In genomic region chr2:73783402-73783801, GRCh38 we compare ENCODE assay signal across 10 cellular contexts. TPM values are rescaled to one million over a fixed set of nuclear protein-coding genes. Genes with fewer than 3 reads are reported as not detected.
DNase-seq lines count a peak whose midpoint lies in the region; TF ChIP-seq lines count a peak whose summit lies in the region.
"Not testable (repeated sequence)": the region's sequence is repeated elsewhere in the genome, so short reads cannot be mapped to it uniquely, and the experiment has no call there.
"Had no signal": no experiment of that assay in that cellular context is flagged by ENCODE, and none has a peak within 500 bp of the region (broad histone marks: within the 10 kb centered on the region; RNA-seq: fewer than 3 reads in every experiment).

No MANE protein-coding gene starts in this region.

- H3K27ac Mint-ChIP-seq in endodermal cell = not testable (repeated sequence)

- in situ Hi-C loops in Caki2 (cut with HindIII; ENCODE audit: low pct_unique_long_range_greater_than_20kb, low sequenced_read_pairs); G401 (cut with HindIII; ENCODE audit: low sequenced_read_pairs): not testable (repeated sequence)

- not testable (repeated sequence) for H3K4ac ChIP-seq in trophoblast cell (ENCODE audit: low read depth, low read length)

- not testable (repeated sequence) for TF ChIP-seq POLR2A in adrenal gland (IDR thresholded peaks at IDR 0.05)

- H3K27ac ChIP-seq in Karpas-422 (ENCODE audit: low read length); adrenal gland; endodermal cell (ENCODE audit: low read depth, low read length); trophoblast cell (ENCODE audit: low read depth, low read length): not testable (repeated sequence)

- H2BK5ac ChIP-seq in trophoblast cell (ENCODE audit: low read depth, low read length, poor library complexity) = not testable (repeated sequence)

- DNase-seq in Caki2 (ENCODE audit: low read depth) (peak; percentile 70), G401 (ENCODE audit: low spot score) (peak; percentile 12), RPMI7951 (ENCODE audit: low read depth) (peak; percentile 62), adrenal gland (peak in 4 of 7 donors; percentile 18 to 44 (median 22)), endodermal cell (peak; percentile 43), kidney tubule cell (ENCODE audit: low spot score) (peak; percentile 58), trophoblast cell (peak; percentile 31 to 52)
- DNase-seq in Karpas-422 = not testable (repeated sequence)

- H3K9me3 ChIP-seq in Karpas-422 (ENCODE audit: low read length); adrenal gland (replicated peaks in 1 of 3); endodermal cell (ENCODE audit: control insufficient read depth, low read length); trophoblast cell (ENCODE audit: insufficient read depth, low read depth, low read length): not testable (repeated sequence)

- H3K36me3 Mint-ChIP-seq in endodermal cell (ENCODE audit: low read depth) = not testable (repeated sequence)

- intact Hi-C loops in adrenal gland (cut with DNase I) = not testable (repeated sequence)

- H4K91ac ChIP-seq in trophoblast cell (ENCODE audit: low read depth, low read length) = not testable (repeated sequence)

- H3K36me3 ChIP-seq in Karpas-422 (ENCODE audit: insufficient read depth, low read length); adrenal gland (replicated peaks in 1 of 2); endodermal cell (ENCODE audit: control insufficient read depth, insufficient read depth, low read length); trophoblast cell (ENCODE audit: control insufficient read depth in 1 of 2, insufficient read depth in 2 of 2, low read length in 2 of 2): not testable (repeated sequence)

- not testable (repeated sequence) for H3K9me2 ChIP-seq in Karpas-422 (replicated peaks; ENCODE audit: insufficient read depth, low read length)

- WGBS in adrenal gland, 4 donors = 64 to 80% (median 73%) methylated on average over 15 of the region's 15 CpGs
- WGBS in endodermal cell (ENCODE audit: insufficient coverage in 1 of 2, insufficient read length in 1 of 2), 2 experiments = 85 to 93% methylated on average over 8 to 15 of the region's 15 CpGs
- no CpG with 5 or more reads among the region's 15 CpGs for WGBS in trophoblast cell (ENCODE audit: extremely low coverage, insufficient coverage, insufficient read length)

- peak overlapping the region; percentile 58 for H4K8ac ChIP-seq in trophoblast cell (ENCODE audit: low read depth, low read length)

- not testable (repeated sequence) for H3K27me3 Mint-ChIP-seq in endodermal cell (ENCODE audit: insufficient read depth)

- H3K9me3 Mint-ChIP-seq in endodermal cell = not testable (repeated sequence)

- not testable (repeated sequence) for H4K20me1 ChIP-seq in Karpas-422 (ENCODE audit: insufficient read depth, low read depth, low read length)

- not testable (repeated sequence) for H3K4me2 ChIP-seq in Karpas-422 (ENCODE audit: low read depth, low read length, poor library complexity, severe bottlenecking); trophoblast cell (ENCODE audit: low read length)

- not testable (repeated sequence) for TF ChIP-seq CTCF in adrenal gland (IDR thresholded peaks at IDR 0.05); endodermal cell (conservative IDR thresholded peaks at IDR 0.05)

- H3K79me2 ChIP-seq in Karpas-422 (ENCODE audit: low read length) = peaks cover 15% of the 10 kb centered on the region
- H3K79me2 ChIP-seq in trophoblast cell (ENCODE audit: control insufficient read depth, insufficient read depth, low read length, poor library complexity) = not testable (repeated sequence)

- not testable (repeated sequence) for H2AK5ac ChIP-seq in trophoblast cell (ENCODE audit: low read length)

- not testable (repeated sequence) for H3K79me1 ChIP-seq in trophoblast cell (ENCODE audit: low read length)

- H4K12ac ChIP-seq in trophoblast cell (ENCODE audit: low read depth, low read length) = not testable (repeated sequence)

- not testable (repeated sequence) for H3K23ac ChIP-seq in trophoblast cell (ENCODE audit: low read length)

- not testable (repeated sequence) for H2BK120ac ChIP-seq in trophoblast cell (ENCODE audit: insufficient read depth, low read length, poor library complexity)

- H2AFZ ChIP-seq in Karpas-422 (ENCODE audit: low read length) = 0 out of 2 replicates have a peak overlapping the region, but pooled peaks have one; percentile 38
- not testable (repeated sequence) for H2AFZ ChIP-seq in trophoblast cell (ENCODE audit: insufficient read depth, low read length, poor library complexity)

- H3K4me1 ChIP-seq in Karpas-422 (ENCODE audit: low read length) = peaks cover 15% of the 10 kb centered on the region
- not testable (repeated sequence) for H3K4me1 ChIP-seq in adrenal gland (replicated peaks in 1 of 2); endodermal cell (ENCODE audit: control insufficient read depth, insufficient read depth, low read length); trophoblast cell (ENCODE audit: control insufficient read depth in 1 of 2, insufficient read depth in 2 of 2, low read length in 2 of 2)

- not testable (repeated sequence) for H3K4me1 Mint-ChIP-seq in endodermal cell

- not testable (repeated sequence) for H3K18ac ChIP-seq in trophoblast cell (ENCODE audit: low read length)

- not testable (repeated sequence) for H3K9ac ChIP-seq in Karpas-422 (ENCODE audit: low read length); endodermal cell (ENCODE audit: extremely low read depth, low read length, poor library complexity, severe bottlenecking); trophoblast cell (ENCODE audit: low read length)

- not testable (repeated sequence) for H3K4me3 Mint-ChIP-seq in endodermal cell

- not testable (repeated sequence) for H3K4me3 ChIP-seq in Karpas-422 (ENCODE audit: low read length); adrenal gland; endodermal cell (ENCODE audit: low read length); trophoblast cell (ENCODE audit: low read depth, low read length)

- not testable (repeated sequence) for H3K14ac ChIP-seq in trophoblast cell (ENCODE audit: low read length)

- H3K27me3 ChIP-seq in Karpas-422 (ENCODE audit: low read length); adrenal gland; endodermal cell (ENCODE audit: control insufficient read depth, insufficient read depth, low read length, poor library complexity, severe bottlenecking); trophoblast cell (ENCODE audit: insufficient read depth, low read length): not testable (repeated sequence)

- H2BK12ac ChIP-seq in trophoblast cell (ENCODE audit: low read length) = not testable (repeated sequence)

RNA-seq across cellular contexts. Expression of gene C2orf78, which starts 0.6 kb away (rescaled TPM):
- not detected in 2 replicates for total RNA-seq in Caki2 (2014; rRNA removed; shearing (Covaris generic); ENCODE audit: low replicate concordance)
- 0.07 TPM in 1 of 2 replicates, not detected in the other for total RNA-seq in G401 (2014; rRNA removed; shearing (Covaris generic))
- not detected in 2 replicates for total RNA-seq in Karpas-422 (2014; rRNA removed; shearing (Covaris generic); ENCODE audit: low replicate concordance)
- total RNA-seq in RPMI7951 (2014; rRNA removed; shearing (Covaris generic)) = not detected in 2 replicates
- total RNA-seq in adrenal gland = not detected
- under 1 TPM in 1 of 3 donors, not detected in 2; 0.08 TPM for polyA plus RNA-seq in adrenal gland
- total RNA-seq in endodermal cell = not detected
- not detected for polyA plus RNA-seq in endodermal cell (2013, experiment 1 of 2)
- not detected for polyA plus RNA-seq in endodermal cell (2013, experiment 2 of 2)
- polyA plus RNA-seq in trophoblast cell (2013) = 0.03 TPM in 2 replicates
- total RNA-seq: A673, Peyer's patch had no signal

RNA-seq across cellular contexts. Expression of gene DUSP11, which starts 3.5 kb away (rescaled TPM):
- 39.5 and 42.3 TPM in 2 replicates for total RNA-seq in Caki2 (2014; rRNA removed; shearing (Covaris generic); ENCODE audit: low replicate concordance)
- 35.8 and 63.2 TPM in 2 replicates for total RNA-seq in G401 (2014; rRNA removed; shearing (Covaris generic))
- 46.4 and 84.2 TPM in 2 replicates for total RNA-seq in Karpas-422 (2014; rRNA removed; shearing (Covaris generic); ENCODE audit: low replicate concordance)
- total RNA-seq in RPMI7951 (2014; rRNA removed; shearing (Covaris generic)) = 46.5 and 49.3 TPM in 2 replicates
- total RNA-seq in adrenal gland (10 to 100 TPM; 12.1 to 31.8 (median 16.8) TPM), endodermal cell (10 to 100 TPM; 18.8 to 23.0 TPM)
- 10 to 100 TPM; 11.3 to 26.3 (median 13.7) TPM for polyA plus RNA-seq in adrenal gland
- 23.2 TPM for polyA plus RNA-seq in endodermal cell (2013, experiment 1 of 2)
- polyA plus RNA-seq in endodermal cell (2013, experiment 2 of 2) = 20.8 TPM
- 26.3 and 26.8 TPM in 2 replicates for polyA plus RNA-seq in trophoblast cell (2013)

RNA-seq across cellular contexts. Expression of gene STAMBP, which starts 45.4 kb away (rescaled TPM):
- total RNA-seq in Caki2 (2014; rRNA removed; shearing (Covaris generic); ENCODE audit: low replicate concordance) = 46.4 and 62.0 TPM in 2 replicates
- total RNA-seq in G401 (2014; rRNA removed; shearing (Covaris generic)) = 34.6 and 41.4 TPM in 2 replicates
- 32.3 and 73.8 TPM in 2 replicates for total RNA-seq in Karpas-422 (2014; rRNA removed; shearing (Covaris generic); ENCODE audit: low replicate concordance)
- total RNA-seq in RPMI7951 (2014; rRNA removed; shearing (Covaris generic)) = 39.6 and 50.2 TPM in 2 replicates
- 10 to 100 TPM; 15.7 to 36.0 (median 27.4) TPM for total RNA-seq in adrenal gland
- 10 to 100 TPM; 18.4 to 44.8 (median 24.1) TPM for polyA plus RNA-seq in adrenal gland
- 10 to 100 TPM; 41.6 to 42.4 TPM for total RNA-seq in endodermal cell
- polyA plus RNA-seq in endodermal cell (2013, experiment 1 of 2) = 51.0 TPM
- 54.2 TPM for polyA plus RNA-seq in endodermal cell (2013, experiment 2 of 2)
- polyA plus RNA-seq in trophoblast cell (2013) = 37.4 and 40.8 TPM in 2 replicates

RNA-seq across cellular contexts. Expression of gene TPRKB, which starts 46.3 kb away (rescaled TPM):
- total RNA-seq in Caki2 (2014; rRNA removed; shearing (Covaris generic); ENCODE audit: low replicate concordance) = 41.7 and 52.6 TPM in 2 replicates
- total RNA-seq in G401 (2014; rRNA removed; shearing (Covaris generic)) = 46.0 and 63.8 TPM in 2 replicates
- 37.4 and 78.0 TPM in 2 replicates for total RNA-seq in Karpas-422 (2014; rRNA removed; shearing (Covaris generic); ENCODE audit: low replicate concordance)
- total RNA-seq in RPMI7951 (2014; rRNA removed; shearing (Covaris generic)) = 165 and 179 TPM in 2 replicates
- total RNA-seq in adrenal gland (10 to 100 TPM; 17.2 to 37.6 (median 20.9) TPM), endodermal cell (10 to 100 TPM; 37.9 to 42.7 TPM)
- polyA plus RNA-seq in adrenal gland = 10 to 100 TPM; 50.9 to 67.2 (median 62.2) TPM
- polyA plus RNA-seq in endodermal cell (2013, experiment 1 of 2) = 71.7 TPM
- 71.6 TPM for polyA plus RNA-seq in endodermal cell (2013, experiment 2 of 2)
- 47.2 and 50.9 TPM in 2 replicates for polyA plus RNA-seq in trophoblast cell (2013)
